Comparison of ENCODE assay signal across 1 cellular context in the genomic region with DNA sequence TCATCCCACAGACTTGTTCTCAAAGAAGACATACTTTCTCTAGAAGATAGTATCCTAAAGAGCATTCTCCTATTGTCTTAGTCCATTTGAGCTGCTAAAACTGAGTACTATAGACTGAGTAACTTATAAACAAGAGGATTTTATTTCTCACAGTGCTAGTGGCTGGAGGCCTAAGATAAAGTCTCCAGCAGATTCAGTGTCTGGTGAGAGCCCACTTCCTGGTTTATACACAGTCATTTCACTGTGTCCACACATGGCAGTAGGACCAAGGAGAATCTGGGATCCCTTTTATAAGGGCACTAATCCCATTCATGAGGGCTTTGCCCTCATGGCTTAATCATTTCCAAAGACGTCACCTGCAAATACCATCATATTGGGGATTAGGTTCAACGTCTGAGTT.
TF ChIP-seq lines count a peak whose summit lies in the region.

No MANE protein-coding gene starts in this region.

TF ChIP-seq in K562, 482 proteins besides CTCF, POLR2A, EP300 and RAD21 (continued from another document and continues in another):
- TF ChIP-seq, protein P1, sequence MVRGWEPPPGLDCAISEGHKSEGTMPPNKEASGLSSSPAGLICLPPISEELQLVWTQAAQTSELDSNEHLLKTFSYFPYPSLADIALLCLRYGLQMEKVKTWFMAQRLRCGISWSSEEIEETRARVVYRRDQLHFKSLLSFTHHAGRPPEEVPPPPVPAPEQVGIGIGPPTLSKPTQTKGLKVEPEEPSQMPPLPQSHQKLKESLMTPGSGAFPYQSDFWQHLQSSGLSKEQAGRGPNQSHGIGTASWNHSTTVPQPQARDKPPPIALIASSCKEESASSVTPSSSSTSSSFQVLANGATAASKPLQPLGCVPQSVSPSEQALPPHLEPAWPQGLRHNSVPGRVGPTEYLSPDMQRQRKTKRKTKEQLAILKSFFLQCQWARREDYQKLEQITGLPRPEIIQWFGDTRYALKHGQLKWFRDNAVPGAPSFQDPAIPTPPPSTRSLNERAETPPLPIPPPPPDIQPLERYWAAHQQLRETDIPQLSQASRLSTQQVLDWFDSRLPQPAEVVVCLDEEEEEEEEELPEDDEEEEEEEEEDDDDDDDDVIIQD (CRISPR knock-in tag; IDR thresholded peaks at IDR 0.05), result no peak
- no peak for TF ChIP-seq POLR2AphosphoS2 (IDR thresholded peaks at IDR 0.05; ENCODE audit: low read length)
- no peak for TF ChIP-seq KLF10 (CRISPR knock-in tag; IDR thresholded peaks at IDR 0.05)
- TF ChIP-seq PRMT5 (CRISPR knock-in tag; IDR thresholded peaks at IDR 0.05), result no peak
- TF ChIP-seq FOXJ3 (CRISPR knock-in tag; IDR thresholded peaks at IDR 0.05), result no peak
- TF ChIP-seq BRD9 (IDR thresholded peaks at IDR 0.05; ENCODE audit: low read depth, partially characterized antibody), result no peak
- TF ChIP-seq, protein P2, sequence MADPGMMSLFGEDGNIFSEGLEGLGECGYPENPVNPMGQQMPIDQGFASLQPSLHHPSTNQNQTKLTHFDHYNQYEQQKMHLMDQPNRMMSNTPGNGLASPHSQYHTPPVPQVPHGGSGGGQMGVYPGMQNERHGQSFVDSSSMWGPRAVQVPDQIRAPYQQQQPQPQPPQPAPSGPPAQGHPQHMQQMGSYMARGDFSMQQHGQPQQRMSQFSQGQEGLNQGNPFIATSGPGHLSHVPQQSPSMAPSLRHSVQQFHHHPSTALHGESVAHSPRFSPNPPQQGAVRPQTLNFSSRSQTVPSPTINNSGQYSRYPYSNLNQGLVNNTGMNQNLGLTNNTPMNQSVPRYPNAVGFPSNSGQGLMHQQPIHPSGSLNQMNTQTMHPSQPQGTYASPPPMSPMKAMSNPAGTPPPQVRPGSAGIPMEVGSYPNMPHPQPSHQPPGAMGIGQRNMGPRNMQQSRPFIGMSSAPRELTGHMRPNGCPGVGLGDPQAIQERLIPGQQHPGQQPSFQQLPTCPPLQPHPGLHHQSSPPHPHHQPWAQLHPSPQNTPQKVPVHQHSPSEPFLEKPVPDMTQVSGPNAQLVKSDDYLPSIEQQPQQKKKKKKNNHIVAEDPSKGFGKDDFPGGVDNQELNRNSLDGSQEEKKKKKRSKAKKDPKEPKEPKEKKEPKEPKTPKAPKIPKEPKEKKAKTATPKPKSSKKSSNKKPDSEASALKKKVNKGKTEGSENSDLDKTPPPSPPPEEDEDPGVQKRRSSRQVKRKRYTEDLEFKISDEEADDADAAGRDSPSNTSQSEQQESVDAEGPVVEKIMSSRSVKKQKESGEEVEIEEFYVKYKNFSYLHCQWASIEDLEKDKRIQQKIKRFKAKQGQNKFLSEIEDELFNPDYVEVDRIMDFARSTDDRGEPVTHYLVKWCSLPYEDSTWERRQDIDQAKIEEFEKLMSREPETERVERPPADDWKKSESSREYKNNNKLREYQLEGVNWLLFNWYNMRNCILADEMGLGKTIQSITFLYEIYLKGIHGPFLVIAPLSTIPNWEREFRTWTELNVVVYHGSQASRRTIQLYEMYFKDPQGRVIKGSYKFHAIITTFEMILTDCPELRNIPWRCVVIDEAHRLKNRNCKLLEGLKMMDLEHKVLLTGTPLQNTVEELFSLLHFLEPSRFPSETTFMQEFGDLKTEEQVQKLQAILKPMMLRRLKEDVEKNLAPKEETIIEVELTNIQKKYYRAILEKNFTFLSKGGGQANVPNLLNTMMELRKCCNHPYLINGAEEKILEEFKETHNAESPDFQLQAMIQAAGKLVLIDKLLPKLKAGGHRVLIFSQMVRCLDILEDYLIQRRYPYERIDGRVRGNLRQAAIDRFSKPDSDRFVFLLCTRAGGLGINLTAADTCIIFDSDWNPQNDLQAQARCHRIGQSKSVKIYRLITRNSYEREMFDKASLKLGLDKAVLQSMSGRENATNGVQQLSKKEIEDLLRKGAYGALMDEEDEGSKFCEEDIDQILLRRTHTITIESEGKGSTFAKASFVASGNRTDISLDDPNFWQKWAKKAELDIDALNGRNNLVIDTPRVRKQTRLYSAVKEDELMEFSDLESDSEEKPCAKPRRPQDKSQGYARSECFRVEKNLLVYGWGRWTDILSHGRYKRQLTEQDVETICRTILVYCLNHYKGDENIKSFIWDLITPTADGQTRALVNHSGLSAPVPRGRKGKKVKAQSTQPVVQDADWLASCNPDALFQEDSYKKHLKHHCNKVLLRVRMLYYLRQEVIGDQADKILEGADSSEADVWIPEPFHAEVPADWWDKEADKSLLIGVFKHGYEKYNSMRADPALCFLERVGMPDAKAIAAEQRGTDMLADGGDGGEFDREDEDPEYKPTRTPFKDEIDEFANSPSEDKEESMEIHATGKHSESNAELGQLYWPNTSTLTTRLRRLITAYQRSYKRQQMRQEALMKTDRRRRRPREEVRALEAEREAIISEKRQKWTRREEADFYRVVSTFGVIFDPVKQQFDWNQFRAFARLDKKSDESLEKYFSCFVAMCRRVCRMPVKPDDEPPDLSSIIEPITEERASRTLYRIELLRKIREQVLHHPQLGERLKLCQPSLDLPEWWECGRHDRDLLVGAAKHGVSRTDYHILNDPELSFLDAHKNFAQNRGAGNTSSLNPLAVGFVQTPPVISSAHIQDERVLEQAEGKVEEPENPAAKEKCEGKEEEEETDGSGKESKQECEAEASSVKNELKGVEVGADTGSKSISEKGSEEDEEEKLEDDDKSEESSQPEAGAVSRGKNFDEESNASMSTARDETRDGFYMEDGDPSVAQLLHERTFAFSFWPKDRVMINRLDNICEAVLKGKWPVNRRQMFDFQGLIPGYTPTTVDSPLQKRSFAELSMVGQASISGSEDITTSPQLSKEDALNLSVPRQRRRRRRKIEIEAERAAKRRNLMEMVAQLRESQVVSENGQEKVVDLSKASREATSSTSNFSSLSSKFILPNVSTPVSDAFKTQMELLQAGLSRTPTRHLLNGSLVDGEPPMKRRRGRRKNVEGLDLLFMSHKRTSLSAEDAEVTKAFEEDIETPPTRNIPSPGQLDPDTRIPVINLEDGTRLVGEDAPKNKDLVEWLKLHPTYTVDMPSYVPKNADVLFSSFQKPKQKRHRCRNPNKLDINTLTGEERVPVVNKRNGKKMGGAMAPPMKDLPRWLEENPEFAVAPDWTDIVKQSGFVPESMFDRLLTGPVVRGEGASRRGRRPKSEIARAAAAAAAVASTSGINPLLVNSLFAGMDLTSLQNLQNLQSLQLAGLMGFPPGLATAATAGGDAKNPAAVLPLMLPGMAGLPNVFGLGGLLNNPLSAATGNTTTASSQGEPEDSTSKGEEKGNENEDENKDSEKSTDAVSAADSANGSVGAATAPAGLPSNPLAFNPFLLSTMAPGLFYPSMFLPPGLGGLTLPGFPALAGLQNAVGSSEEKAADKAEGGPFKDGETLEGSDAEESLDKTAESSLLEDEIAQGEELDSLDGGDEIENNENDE (IDR thresholded peaks at IDR 0.05; ENCODE audit: low read depth, low read length), result no peak
- no peak for TF ChIP-seq SRSF9 (IDR thresholded peaks at IDR 0.05; ENCODE audit: borderline replicate concordance, low read depth, low read length)
- no peak for TF ChIP-seq FUS (optimal IDR thresholded peaks at IDR 0.05; ENCODE audit: low read depth, low read length)
- peak; percentile 40; the same call in 1 of the 2 replicates for TF ChIP-seq TEAD4 (IDR thresholded peaks at IDR 0.05; ENCODE audit: low read length)
- no peak for TF ChIP-seq TEAD4 (CRISPR knock-in tag; IDR thresholded peaks at IDR 0.05; ENCODE audit: borderline replicate concordance)
- TF ChIP-seq ZNF354B (CRISPR knock-in tag; IDR thresholded peaks at IDR 0.05), result no peak
- TF ChIP-seq ELF1 (tag; IDR thresholded peaks at IDR 0.05), result peak; percentile 58
- no peak for TF ChIP-seq SNRNP70 (optimal IDR thresholded peaks at IDR 0.05; ENCODE audit: low read depth, low read length)
- no peak for TF ChIP-seq HDAC1 (IDR thresholded peaks at IDR 0.05)
- TF ChIP-seq MCM3 (IDR thresholded peaks at IDR 0.05), result no peak
- TF ChIP-seq, protein P3, sequence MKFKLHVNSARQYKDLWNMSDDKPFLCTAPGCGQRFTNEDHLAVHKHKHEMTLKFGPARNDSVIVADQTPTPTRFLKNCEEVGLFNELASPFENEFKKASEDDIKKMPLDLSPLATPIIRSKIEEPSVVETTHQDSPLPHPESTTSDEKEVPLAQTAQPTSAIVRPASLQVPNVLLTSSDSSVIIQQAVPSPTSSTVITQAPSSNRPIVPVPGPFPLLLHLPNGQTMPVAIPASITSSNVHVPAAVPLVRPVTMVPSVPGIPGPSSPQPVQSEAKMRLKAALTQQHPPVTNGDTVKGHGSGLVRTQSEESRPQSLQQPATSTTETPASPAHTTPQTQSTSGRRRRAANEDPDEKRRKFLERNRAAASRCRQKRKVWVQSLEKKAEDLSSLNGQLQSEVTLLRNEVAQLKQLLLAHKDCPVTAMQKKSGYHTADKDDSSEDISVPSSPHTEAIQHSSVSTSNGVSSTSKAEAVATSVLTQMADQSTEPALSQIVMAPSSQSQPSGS (CRISPR knock-in tag; IDR thresholded peaks at IDR 0.05), result no peak
- no peak for TF ChIP-seq ZBTB2 (IDR thresholded peaks at IDR 0.05)
- no peak for TF ChIP-seq POLR2G (IDR thresholded peaks at IDR 0.05; ENCODE audit: low read depth, low read length)
- no peak for TF ChIP-seq PHB2 (IDR thresholded peaks at IDR 0.05; ENCODE audit: low read depth)
- TF ChIP-seq RBM34 (IDR thresholded peaks at IDR 0.05; ENCODE audit: borderline replicate concordance, insufficient read depth, low read length), result no peak
- 0 out of 2 replicates have a peak, but pooled peaks have one; percentile 28 for TF ChIP-seq RBFOX2 (IDR thresholded peaks at IDR 0.05; ENCODE audit: low read depth, low read length)
- TF ChIP-seq SP2 (IDR thresholded peaks at IDR 0.05; ENCODE audit: extremely low read depth, low read depth, low read length, poor library complexity, severe bottlenecking), result no peak
- peak; percentile 43; the same call in 1 of the 2 replicates for TF ChIP-seq ARID1B (IDR thresholded peaks at IDR 0.05)
- TF ChIP-seq L3MBTL2 (IDR thresholded peaks at IDR 0.05), result 0 out of 2 replicates have a peak, but pooled peaks have one; percentile 16
- TF ChIP-seq, protein P4, sequence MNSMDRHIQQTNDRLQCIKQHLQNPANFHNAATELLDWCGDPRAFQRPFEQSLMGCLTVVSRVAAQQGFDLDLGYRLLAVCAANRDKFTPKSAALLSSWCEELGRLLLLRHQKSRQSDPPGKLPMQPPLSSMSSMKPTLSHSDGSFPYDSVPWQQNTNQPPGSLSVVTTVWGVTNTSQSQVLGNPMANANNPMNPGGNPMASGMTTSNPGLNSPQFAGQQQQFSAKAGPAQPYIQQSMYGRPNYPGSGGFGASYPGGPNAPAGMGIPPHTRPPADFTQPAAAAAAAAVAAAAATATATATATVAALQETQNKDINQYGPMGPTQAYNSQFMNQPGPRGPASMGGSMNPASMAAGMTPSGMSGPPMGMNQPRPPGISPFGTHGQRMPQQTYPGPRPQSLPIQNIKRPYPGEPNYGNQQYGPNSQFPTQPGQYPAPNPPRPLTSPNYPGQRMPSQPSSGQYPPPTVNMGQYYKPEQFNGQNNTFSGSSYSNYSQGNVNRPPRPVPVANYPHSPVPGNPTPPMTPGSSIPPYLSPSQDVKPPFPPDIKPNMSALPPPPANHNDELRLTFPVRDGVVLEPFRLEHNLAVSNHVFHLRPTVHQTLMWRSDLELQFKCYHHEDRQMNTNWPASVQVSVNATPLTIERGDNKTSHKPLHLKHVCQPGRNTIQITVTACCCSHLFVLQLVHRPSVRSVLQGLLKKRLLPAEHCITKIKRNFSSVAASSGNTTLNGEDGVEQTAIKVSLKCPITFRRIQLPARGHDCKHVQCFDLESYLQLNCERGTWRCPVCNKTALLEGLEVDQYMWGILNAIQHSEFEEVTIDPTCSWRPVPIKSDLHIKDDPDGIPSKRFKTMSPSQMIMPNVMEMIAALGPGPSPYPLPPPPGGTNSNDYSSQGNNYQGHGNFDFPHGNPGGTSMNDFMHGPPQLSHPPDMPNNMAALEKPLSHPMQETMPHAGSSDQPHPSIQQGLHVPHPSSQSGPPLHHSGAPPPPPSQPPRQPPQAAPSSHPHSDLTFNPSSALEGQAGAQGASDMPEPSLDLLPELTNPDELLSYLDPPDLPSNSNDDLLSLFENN (IDR thresholded peaks at IDR 0.05; ENCODE audit: low read depth in 2 of 2, low read length in 2 of 2), result no peak
- TF ChIP-seq TEAD2 (tag; IDR thresholded peaks at IDR 0.05), result no peak
- no peak for TF ChIP-seq NCOA4 (IDR thresholded peaks at IDR 0.05; ENCODE audit: partially characterized antibody)
- TF ChIP-seq RFX5 (IDR thresholded peaks at IDR 0.05; ENCODE audit: low read depth, low read length), result no peak
- TF ChIP-seq ADNP (tag; IDR thresholded peaks at IDR 0.05), result peak; percentile 13; the same call in 1 of the 2 replicates
- no peak for TF ChIP-seq ZNF324 (CRISPR knock-in tag; IDR thresholded peaks at IDR 0.05)
- TF ChIP-seq RAD51 (IDR thresholded peaks at IDR 0.05; ENCODE audit: borderline replicate concordance, low read depth), result no peak
- no peak for TF ChIP-seq KLF1 (tag; IDR thresholded peaks at IDR 0.05)
- no peak for TF ChIP-seq SUPT5H (IDR thresholded peaks at IDR 0.05)
